In the genomic region with DNA sequence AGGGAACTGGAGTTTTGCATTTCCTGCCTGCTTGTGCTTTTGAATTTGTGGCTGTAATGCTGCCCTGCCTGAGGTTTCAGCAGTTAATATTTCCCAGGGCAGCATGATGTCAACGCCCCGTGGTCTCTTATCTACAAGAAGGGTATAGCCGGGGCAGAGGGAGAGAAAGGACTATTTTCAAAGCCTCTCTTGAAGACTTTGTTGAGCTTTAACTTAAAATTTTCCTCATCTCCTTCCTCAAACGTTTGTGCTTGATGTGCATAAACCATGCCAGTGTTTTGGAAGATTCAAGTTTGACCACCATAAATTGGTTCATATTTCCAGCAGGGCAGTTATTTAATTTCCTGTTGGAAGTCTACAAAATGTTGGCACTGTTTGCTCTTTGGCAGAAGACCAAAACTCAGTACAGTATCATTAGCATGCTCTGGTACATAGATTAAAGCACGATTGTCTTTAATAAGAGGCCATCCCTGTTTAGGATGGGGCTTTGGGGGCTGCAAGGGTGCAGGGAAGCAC, we compare ENCODE assay signal across 11 cellular contexts. TPM values are rescaled to one million over a fixed set of nuclear protein-coding genes. Genes with fewer than 3 reads are reported as not detected.
DNase-seq lines count a peak whose midpoint lies in the region; ATAC-seq, FAIRE-seq and TF ChIP-seq lines count a peak whose summit lies in the region.
"Had no signal": no experiment of that assay in that cellular context is flagged by ENCODE, and none has a peak within 500 bp of the region (broad histone marks: within the 10 kb centered on the region; RNA-seq: fewer than 3 reads in every experiment).

No MANE protein-coding gene starts in this region.

- BruUV-seq in PC-3 (replicated peaks; lab: Mats Ljungman, UMichigan) = no TSS peak

- H3K36me3 ChIP-seq in PC-3 (ENCODE audit: low read depth, low read length) (peaks cover 8% of the 10 kb centered on the region; the same call in 1 of the 2 replicates), hepatocyte (replicated peaks; ENCODE audit: insufficient read depth, low read depth) (no peaks in the 10 kb centered on the region)
- H3K36me3 ChIP-seq: thoracic aorta had no signal

- H3K27me3 Mint-ChIP-seq in activated CD4-positive, alpha-beta T cell treated with anti-CD3 and anti-CD28 coated beads, Interleukin-2, amount 10 ng/mL, durations not matched to agents 7 days and 5 days = peaks cover 13% of the 10 kb centered on the region
- H3K27me3 Mint-ChIP-seq in nephron progenitor cell (ENCODE audit: low read depth, poor library complexity) = no peaks in the 10 kb centered on the region

- DNase-seq in A172 (ENCODE audit: low spot score) (peak; percentile 40), HT1080 (ENCODE audit: low read depth) (peak; percentile 59), PC-3 (peak; percentile 51), hepatocyte (ENCODE audit: low spot score) (peak; percentile 49), nephron progenitor cell (no peak), GM19239 (ENCODE audit: insufficient read length, low spot score) (no peak)
- DNase-seq in activated CD4-positive, alpha-beta T cell treated with anti-CD3 and anti-CD28 coated beads, Interleukin-2, amount 10 ng/mL, durations not matched to agents 7 days and 5 days = no peak
- DNase-seq in stimulated activated CD4-positive, alpha-beta T cell treated with anti-CD3 and anti-CD28 coated beads, Interleukin-4, amount 100 ng/mL, for 24 hours = no peak
- DNase-seq: NCI-H524 treated with DMSO at 0.1 percent for 48 hours, T-cell had no signal

- peaks cover 55% of the 10 kb centered on the region for H3K79me2 ChIP-seq in PC-3 (ENCODE audit: low read length)
- H3K79me2 ChIP-seq in hepatocyte = peaks cover 91% of the 10 kb centered on the region

- H3K4me3 Mint-ChIP-seq in activated CD4-positive, alpha-beta T cell treated with anti-CD3 and anti-CD28 coated beads, Interleukin-2, amount 10 ng/mL, durations not matched to agents 7 days and 5 days = no peak overlapping the region
- no peak overlapping the region for H3K4me3 Mint-ChIP-seq in nephron progenitor cell
- H3K4me3 Mint-ChIP-seq: T-cell had no signal

- H3F3A ChIP-seq in PC-3 (ENCODE audit: low read length, unreplicated experiment) = no peaks in the 10 kb centered on the region

- H3K27ac ChIP-seq in PC-3 (ENCODE audit: low read length) (no peak overlapping the region), hepatocyte (peak overlapping the region; percentile 32)
- H3K27ac ChIP-seq: thoracic aorta had no signal

- no peak overlapping the region for H3K27ac Mint-ChIP-seq in activated CD4-positive, alpha-beta T cell treated with anti-CD3 and anti-CD28 coated beads, Interleukin-2, amount 10 ng/mL, durations not matched to agents 7 days and 5 days
- no peak overlapping the region for H3K27ac Mint-ChIP-seq in nephron progenitor cell

- H3K9me2 ChIP-seq in PC-3 (replicated peaks; ENCODE audit: low read length) (no peaks in the 10 kb centered on the region), hepatocyte (replicated peaks; ENCODE audit: insufficient read depth) (no peaks in the 10 kb centered on the region)

- ATAC-seq in PC-3 = peak; percentile 38; the same call in 1 of the 2 replicates
- ATAC-seq: T-cell had no signal

- no peak overlapping the region for H3K9ac ChIP-seq in PC-3 (ENCODE audit: low read length)

- FAIRE-seq in GM19239 (lab: Jason Lieb, UNC) = no peak

- H3K9me3 ChIP-seq in PC-3 (ENCODE audit: low read length) = no peaks in the 10 kb centered on the region
- no peaks in the 10 kb centered on the region for H3K9me3 ChIP-seq in hepatocyte (ENCODE audit: low read depth)
- H3K9me3 ChIP-seq: thoracic aorta had no signal

- CTCF ChIA-PET in PC-3 (lab: Charles Lee) = no interaction called here
- CTCF ChIA-PET in activated CD4-positive, alpha-beta T cell treated with anti-CD3 and anti-CD28 coated beads, Interleukin-2, amount 10 ng/mL, durations not matched to agents 7 days and 5 days (lab: Charles Lee) = no interaction called here

- H4K20me1 ChIP-seq in PC-3 (ENCODE audit: low read length) (0 out of 2 replicates have a peak, but pooled peaks cover 9% of the 10 kb centered on the region), hepatocyte (ENCODE audit: insufficient read depth, poor library complexity, severe bottlenecking) (peaks cover 4% of the 10 kb centered on the region)

- H2AFZ ChIP-seq in PC-3 (ENCODE audit: low read length) (no peak overlapping the region), hepatocyte (no peak overlapping the region)

- H3K27me3 ChIP-seq in PC-3 (ENCODE audit: low read length) = no peaks in the 10 kb centered on the region
- no peaks in the 10 kb centered on the region for H3K27me3 ChIP-seq in hepatocyte

- H3K4me3 ChIP-seq in PC-3 (ENCODE audit: low read length) (no peak overlapping the region), hepatocyte (no peak overlapping the region)
- H3K4me3 ChIP-seq: thoracic aorta had no signal

- intact Hi-C loops in PC-3 (cut with micrococcal nuclease) = no loop called here

- H3K4me1 Mint-ChIP-seq in activated CD4-positive, alpha-beta T cell treated with anti-CD3 and anti-CD28 coated beads, Interleukin-2, amount 10 ng/mL, durations not matched to agents 7 days and 5 days = no peaks in the 10 kb centered on the region
- H3K4me1 Mint-ChIP-seq in nephron progenitor cell = peaks cover 8% of the 10 kb centered on the region
- H3K4me1 Mint-ChIP-seq: T-cell had no signal

- POLR2A ChIA-PET in PC-3 (lab: Charles Lee; ENCODE audit: unreplicated experiment) = no interaction called here
- POLR2A ChIA-PET in activated CD4-positive, alpha-beta T cell treated with anti-CD3 and anti-CD28 coated beads, Interleukin-2, amount 10 ng/mL, durations not matched to agents 7 days and 5 days (lab: Charles Lee) = no interaction called here

- peak overlapping the region; percentile 8; the same call in 1 of the 2 replicates for H3K4me2 ChIP-seq in PC-3 (ENCODE audit: low read length)
- peak overlapping the region; percentile 50 for H3K4me2 ChIP-seq in hepatocyte

- WGBS in hepatocyte (ENCODE audit: low lambda C conversion rate, missing lambda C conversion rate) = 14% methylated on average over 5 of the region's 5 CpGs

- H3K36me3 Mint-ChIP-seq in activated CD4-positive, alpha-beta T cell treated with anti-CD3 and anti-CD28 coated beads, Interleukin-2, amount 10 ng/mL, durations not matched to agents 7 days and 5 days (ENCODE audit: low read depth) = no peaks in the 10 kb centered on the region
- H3K36me3 Mint-ChIP-seq in nephron progenitor cell (ENCODE audit: low read depth) = peaks cover 18% of the 10 kb centered on the region
- H3K36me3 Mint-ChIP-seq: T-cell had no signal

- TF ChIP-seq CTCF in PC-3 (conservative IDR thresholded peaks at IDR 0.05; ENCODE audit: low read depth, low read length) = no peak
- TF ChIP-seq CTCF in hepatocyte (IDR thresholded peaks at IDR 0.05; ENCODE audit: poor library complexity) = no peak
- no peak for TF ChIP-seq CTCF in nephron progenitor cell (IDR thresholded peaks at IDR 0.05)

- H3K9me3 Mint-ChIP-seq in activated CD4-positive, alpha-beta T cell treated with anti-CD3 and anti-CD28 coated beads, Interleukin-2, amount 10 ng/mL, durations not matched to agents 7 days and 5 days = no peaks in the 10 kb centered on the region
- peaks cover 27% of the 10 kb centered on the region for H3K9me3 Mint-ChIP-seq in nephron progenitor cell

- peaks cover 26% of the 10 kb centered on the region for H3K4me1 ChIP-seq in PC-3 (ENCODE audit: insufficient read depth, low read length)
- H3K4me1 ChIP-seq in hepatocyte (ENCODE audit: insufficient read depth) = peaks cover 31% of the 10 kb centered on the region

RNA-seq across cellular contexts. Expression of gene ROR1, which starts 43.4 kb away (rescaled TPM):
- 7.0 and 9.7 TPM in 2 replicates for total RNA-seq in A172 (2014; rRNA removed; shearing (Covaris generic))
- 2.7 and 2.9 TPM in 2 replicates for total RNA-seq in HT1080 (2014; rRNA removed; shearing (Covaris generic))
- polyA plus RNA-seq in HT1080 (2015; cell fraction: cytosol; rRNA removed) = 1.9 and 2.5 TPM in 2 replicates
- polyA plus RNA-seq in HT1080 (2015; cell fraction: nucleus; rRNA removed) = 4.6 and 5.6 TPM in 2 replicates
- 16.5 and 22.6 TPM in 2 replicates for total RNA-seq in PC-3 (2014; rRNA removed)
- 27.7 and 28.3 TPM in 2 replicates for total RNA-seq in hepatocyte
- 16.4 and 21.9 TPM in 2 replicates for polyA plus RNA-seq in hepatocyte
- not detected for total RNA-seq in activated CD4-positive, alpha-beta T cell treated with anti-CD3 and anti-CD28 coated beads, Interleukin-2, amount 10 ng/mL, durations not matched to agents 7 days and 5 days

Comparison
In these comparisons a context has a peak if more than half of its experiments do, and no peak if none do; other contexts are left out.
1. DNase-seq: peak in A172 (single experiment), HT1080 (single experiment), PC-3 (single experiment) and hepatocyte (single experiment); none in activated CD4-positive, alpha-beta T cell treated with anti-CD3 and anti-CD28 coated beads, Interleukin-2, amount 10 ng/mL, durations not matched to agents 7 days and 5 days (single experiment), nephron progenitor cell (single experiment), stimulated activated CD4-positive, alpha-beta T cell treated with anti-CD3 and anti-CD28 coated beads, Interleukin-4, amount 100 ng/mL, for 24 hours (single experiment) and GM19239 (single experiment).